ENCODE assay signal across 12 cellular contexts in the genomic region with DNA sequence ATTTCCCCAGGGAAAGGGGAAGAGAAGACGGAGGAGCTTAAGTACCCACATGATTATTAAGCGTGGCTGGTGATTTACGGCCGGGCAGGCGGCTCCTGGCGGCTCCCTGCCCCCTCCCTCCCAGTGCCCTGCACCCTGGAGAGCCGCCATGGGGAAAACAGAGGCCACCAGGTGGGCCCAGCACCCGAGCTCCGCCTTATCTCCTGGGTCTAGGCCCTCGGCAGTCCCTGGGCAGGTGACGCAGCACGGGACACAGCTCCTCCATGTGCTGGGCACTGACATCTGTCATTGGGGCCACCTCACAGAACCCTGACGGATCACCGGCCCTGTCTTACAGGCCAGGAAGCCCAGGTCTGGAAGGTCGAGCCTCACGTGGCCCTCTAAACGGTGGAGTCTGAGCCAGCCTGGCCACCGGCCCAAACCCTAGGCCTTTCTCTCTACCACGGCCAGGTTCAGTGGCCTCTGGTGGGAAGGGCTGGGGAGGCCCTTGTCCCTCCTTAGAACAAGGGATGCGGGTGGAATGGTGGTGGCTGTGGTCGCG.
DNase-seq lines count a peak whose midpoint lies in the region; ATAC-seq, FAIRE-seq and TF ChIP-seq lines count a peak whose summit lies in the region.
"Had no signal": no experiment of that assay in that cellular context is flagged by ENCODE, and none has a peak within 500 bp of the region (broad histone marks: within the 10 kb centered on the region; RNA-seq: fewer than 3 reads in every experiment).

No MANE protein-coding gene starts in this region.

- no peak overlapping the region for H3K14ac ChIP-seq in H1 (ENCODE audit: insufficient read length)

- no peak overlapping the region for H3K4me3 ChIP-seq in H1 (ENCODE audit: extremely low read depth in 1 of 4, insufficient read depth in 2 of 4, low read depth in 3 of 4, low read length in 4 of 4)
- H3K4me3 ChIP-seq in upper lobe of right lung = peak overlapping the region; percentile 30

- no peak overlapping the region for H2BK120ac ChIP-seq in H1 (replicated peaks; ENCODE audit: low read depth, low read length)

- no peak overlapping the region for H2AK5ac ChIP-seq in H1 (ENCODE audit: low read depth, low read length)

- H4K20me1 ChIP-seq in H1 (replicated peaks in 1 of 2; ENCODE audit: control insufficient read depth in 1 of 2, insufficient read depth in 2 of 2, low read length in 2 of 2) = peaks cover 0 to 5% of the 10 kb centered on the region in 2 experiments

- intact Hi-C loops in upper lobe of right lung (cut with DNase I) = no loop called here

- no peak for TF ChIP-seq POLR2A in H1 (IDR thresholded peaks at IDR 0.05; ENCODE audit: control extremely low read depth in 1 of 2, low read depth in 2 of 2, low read length in 2 of 2)

- no peak overlapping the region for H4K8ac ChIP-seq in H1 (ENCODE audit: extremely low read depth, insufficient read depth, low read length)

- no peak for TF ChIP-seq CTCF in H1 (IDR thresholded peaks at IDR 0.05; ENCODE audit: control extremely low read depth in 1 of 3, insufficient read depth in 1 of 3, low read depth in 1 of 3, low read length in 3 of 3)
- no peak for TF ChIP-seq CTCF in upper lobe of right lung (IDR thresholded peaks at IDR 0.05)

- CTCF ChIA-PET in H1 (lab: Charles Lee; ENCODE audit: partially characterized antibody) = interaction anchor here (1.6 to 1.9 kb wide), 2 partner anchors 84 to 96 kb away, joined by 8 to 10 read pairs; no protein-coding TSS in a partner anchor

- H3K23ac ChIP-seq in H1 (ENCODE audit: insufficient read length) = no peak overlapping the region

- peak; percentile 34 for DNase-seq in NCI-H2196 (lab: John Stamatoyannopoulos, UW; ENCODE audit: unreplicated experiment)
- DNase-seq in NCI-H2196 treated with DMSO at 0.1 percent for 48 hours (lab: John Stamatoyannopoulos, UW; ENCODE audit: unreplicated experiment) = no peak
- DNase-seq in H1 (ENCODE audit: low read depth in 1 of 2, low spot score in 2 of 2) = no peak
- DNase-seq in middle frontal gyrus (ENCODE audit: extremely low spot score, low spot score) = peak; percentile 1
- peak; percentile 65 for DNase-seq in upper lobe of right lung
- no peak for DNase-seq in iPS-NIHi11 (ENCODE audit: low spot score)
- no peak for DNase-seq in SW 1271 (lab: John Stamatoyannopoulos, UW)
- DNase-seq: activated T-cell treated with anti-CD3 and anti-CD28 coated beads, Interleukin-2, amount 50 U/mL, for 72 hours; naive B cell; NCI-H146; T-cell had no signal

- H3K4me1 ChIP-seq in H1 (replicated peaks in 1 of 4; ENCODE audit: control insufficient read depth in 3 of 4, insufficient read depth in 4 of 4, low read length in 3 of 4) = no peaks in the 10 kb centered on the region
- peaks cover 96% of the 10 kb centered on the region for H3K4me1 ChIP-seq in upper lobe of right lung

- H3K9me3 ChIP-seq in H1 (ENCODE audit: insufficient read depth in 2 of 2, low read depth in 1 of 2, low read length in 1 of 2) (no peaks in the 10 kb centered on the region), upper lobe of right lung (no peaks in the 10 kb centered on the region)

- ATAC-seq in upper lobe of right lung (no peak), GM21528 (IDR thresholded peaks at IDR 0.05; ENCODE audit: low FRiP score, unreplicated experiment) (no peak)
- ATAC-seq: activated T-cell treated with anti-CD3 and anti-CD28 coated beads, Interleukin-2, amount 50 U/mL, for 72 hours; T-cell had no signal

- no peaks in the 10 kb centered on the region for H3K36me3 ChIP-seq in H1 (ENCODE audit: control insufficient read depth in 2 of 4, insufficient read depth in 4 of 4, low read length in 3 of 4)
- H3K36me3 ChIP-seq in upper lobe of right lung = peaks cover 64% of the 10 kb centered on the region

- H2BK5ac ChIP-seq in H1 (ENCODE audit: low read depth, low read length) = peak overlapping the region; percentile 24; the same call in 1 of the 2 replicates

- no peaks in the 10 kb centered on the region for H3K27me3 ChIP-seq in H1 (replicated peaks in 1 of 4; ENCODE audit: control insufficient read depth in 3 of 4, extremely low read depth in 1 of 4, insufficient read depth in 3 of 4, low read length in 3 of 4)
- H3K27me3 ChIP-seq in upper lobe of right lung = no peaks in the 10 kb centered on the region

- H3K27ac ChIP-seq in H1 (ENCODE audit: low read depth, low read length) (no peak overlapping the region), upper lobe of right lung (peak overlapping the region; percentile 98)

- H3K9ac ChIP-seq in H1 (replicated peaks in 1 of 4; ENCODE audit: extremely low read depth in 1 of 4, low read depth in 3 of 4, low read length in 3 of 4) = no peak overlapping the region; a peak in 1 of 7 replicates

- no peak overlapping the region for H3K18ac ChIP-seq in H1 (ENCODE audit: extremely low read depth, low read length)

- no peak overlapping the region for H3K4ac ChIP-seq in H1 (replicated peaks; ENCODE audit: insufficient read length, low read depth, low read length)

- no peak for FAIRE-seq in H1 (lab: Jason Lieb, UNC)

- no peak overlapping the region for H2BK20ac ChIP-seq in H1 (ENCODE audit: low read length)

- POLR2A ChIA-PET in H1 (lab: Charles Lee; ENCODE audit: partially characterized antibody) = no interaction called here

- TF ChIP-seq EP300 in H1 (IDR thresholded peaks at IDR 0.05; ENCODE audit: borderline replicate concordance in 1 of 2, low read depth in 2 of 2, low read length in 2 of 2) = no peak

- no peak overlapping the region for H2AFZ ChIP-seq in H1 (ENCODE audit: low read length)

- peaks cover 0 to 8% of the 10 kb centered on the region in 2 experiments; a peak in 2 of 4 replicates for H3K79me2 ChIP-seq in H1 (ENCODE audit: control insufficient read depth in 1 of 2, insufficient read depth in 2 of 2, low read length in 2 of 2)

- H2BK15ac ChIP-seq in H1 (ENCODE audit: low read length) = no peak overlapping the region

- H4K5ac ChIP-seq in H1 (ENCODE audit: insufficient read length, low read depth, low read length) = no peak overlapping the region

- WGBS in H1 (ENCODE audit: extremely low coverage in 1 of 2, insufficient coverage in 1 of 2, insufficient read length in 1 of 2, insufficient replicate concordance in 2 of 2, low coverage in 1 of 2, low lambda C conversion rate in 2 of 2, missing lambda C conversion rate in 1 of 2), 2 experiments = 86% methylated on average over 17 of the region's 22 CpGs; no CpG with 5 or more reads in 1 of the 2 experiments

- no peaks in the 10 kb centered on the region for H3K23me2 ChIP-seq in H1 (ENCODE audit: low read depth, low read length)

- H2BK12ac ChIP-seq in H1 (ENCODE audit: low read depth, low read length) = no peak overlapping the region

- no peak for TF ChIP-seq RAD21 in H1 (IDR thresholded peaks at IDR 0.05 in 1 of 2, conservative IDR thresholded peaks at IDR 0.05 in 1 of 2; ENCODE audit: low read depth in 2 of 2, low read length in 2 of 2)

- no peak overlapping the region for H3K56ac ChIP-seq in H1 (replicated peaks; ENCODE audit: insufficient read length, low read depth, low read length)

- no peak overlapping the region for H3K4me2 ChIP-seq in H1 (ENCODE audit: insufficient read depth in 1 of 2, low read depth in 2 of 2, low read length in 2 of 2)

- no peak overlapping the region for H4K91ac ChIP-seq in H1 (replicated peaks; ENCODE audit: insufficient read length, low read length)

- H3K79me1 ChIP-seq in H1 (ENCODE audit: low read depth, low read length) = peaks cover 4% of the 10 kb centered on the region; the same call in 1 of the 2 replicates

TF ChIP-seq in H1, 55 proteins besides CTCF, POLR2A, EP300 and RAD21:
- no peak for TF ChIP-seq TBP (IDR thresholded peaks at IDR 0.05; ENCODE audit: low read depth, low read length)
- TF ChIP-seq, protein P1, sequence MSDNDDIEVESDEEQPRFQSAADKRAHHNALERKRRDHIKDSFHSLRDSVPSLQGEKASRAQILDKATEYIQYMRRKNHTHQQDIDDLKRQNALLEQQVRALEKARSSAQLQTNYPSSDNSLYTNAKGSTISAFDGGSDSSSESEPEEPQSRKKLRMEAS (IDR thresholded peaks at IDR 0.05) = no peak
- no peak for TF ChIP-seq KDM4A (IDR thresholded peaks at IDR 0.05; ENCODE audit: low read depth, low read length, severe bottlenecking)

Comparison
In these comparisons a context has a peak if more than half of its experiments do, and no peak if none do; other contexts are left out.
1. DNase-seq: peak in NCI-H2196 (single experiment), middle frontal gyrus (single experiment) and upper lobe of right lung (single experiment); none in NCI-H2196 treated with DMSO at 0.1 percent for 48 hours (single experiment), H1 (0 of 2), iPS-NIHi11 (single experiment) and SW 1271 (0 of 2).